ENCODE assay signal across 10 cellular contexts in genomic region chr10:124703372-124703771, GRCh38. TPM values are rescaled to one million over a fixed set of nuclear protein-coding genes. Genes with fewer than 3 reads are reported as not detected.
DNase-seq lines count a peak whose midpoint lies in the region; TF ChIP-seq lines count a peak whose summit lies in the region.
"Had no signal": no experiment of that assay in that cellular context is flagged by ENCODE, and none has a peak within 500 bp of the region (broad histone marks: within the 10 kb centered on the region; RNA-seq: fewer than 3 reads in every experiment).

No MANE protein-coding gene starts in this region.

- no peaks in the 10 kb centered on the region for H3K9me3 ChIP-seq in OCI-LY7 (ENCODE audit: low read length)
- H3K9me3 ChIP-seq in effector memory CD4-positive, alpha-beta T cell (ENCODE audit: control insufficient read depth, low read length): no peaks in the 10 kb centered on the region
- H3K9me3 ChIP-seq in neutrophil: no peaks in the 10 kb centered on the region

- no peak overlapping the region for H2AFZ ChIP-seq in OCI-LY7 (ENCODE audit: low read length)
- H2AFZ ChIP-seq: PC-9 had no signal

- peak; percentile 48 for DNase-seq in Ammon's horn (ENCODE audit: low spot score)
- DNase-seq in OCI-LY7 (ENCODE audit: low spot score): no peak
- no peak for DNase-seq in effector memory CD4-positive, alpha-beta T cell
- no peak for DNase-seq in COLO668 (lab: John Stamatoyannopoulos, UW; ENCODE audit: unreplicated experiment)
- DNase-seq in NCI-H2029 treated with DMSO at 0.1 percent for 48 hours (lab: John Stamatoyannopoulos, UW): no peak
- no peak for DNase-seq in NCI-H2081 treated with DMSO at 0.1 percent for 48 hours (lab: John Stamatoyannopoulos, UW)
- no peak for DNase-seq in NCI-H2107 treated with DMSO at 0.1 percent for 48 hours (lab: John Stamatoyannopoulos, UW; ENCODE audit: unreplicated experiment)
- DNase-seq: PC-9 had no signal

- peak overlapping the region; percentile 88 for H3K27ac ChIP-seq in OCI-LY7 (ENCODE audit: low read depth, low read length, poor library complexity, severe bottlenecking)
- peak overlapping the region; percentile 72 for H3K27ac ChIP-seq in effector memory CD4-positive, alpha-beta T cell (ENCODE audit: insufficient read depth, low read length, poor library complexity, severe bottlenecking)
- peak overlapping the region; percentile 94 for H3K27ac ChIP-seq in neutrophil
- H3K27ac ChIP-seq: PC-9 had no signal

- CTCF ChIA-PET in OCI-LY7 (lab: Charles Lee; ENCODE audit: unreplicated experiment): interaction anchor here (0.6 to 0.9 kb wide), 3 partner anchors 15 to 169 kb away, joined by 3 read pairs; no protein-coding TSS in a partner anchor

- no peaks in the 10 kb centered on the region for H4K20me1 ChIP-seq in OCI-LY7 (ENCODE audit: insufficient read depth, low read length)

- H3K79me2 ChIP-seq in OCI-LY7 (ENCODE audit: insufficient read depth, low read depth, low read length): peaks cover 18% of the 10 kb centered on the region; the same call in 1 of the 2 replicates

- H3K9me2 ChIP-seq in OCI-LY7 (ENCODE audit: insufficient read depth, low read length): no peaks in the 10 kb centered on the region

- intact Hi-C loops in OCI-LY7 (cut with micrococcal nuclease; ENCODE audit: unreplicated experiment): no loop called here

- POLR2A ChIA-PET in OCI-LY7 (lab: Charles Lee): interaction anchor here (1.1 to 5.9 kb wide), 5 partner anchors 14 to 168 kb away, joined by 3 to 50 read pairs (median 5); no protein-coding TSS in a partner anchor

- TF ChIP-seq CTCF in OCI-LY7 (conservative IDR thresholded peaks at IDR 0.05; ENCODE audit: low read length) (no peak), neutrophil (IDR thresholded peaks at IDR 0.05) (no peak)

- H3K4me2 ChIP-seq in OCI-LY7 (ENCODE audit: low read length): peak overlapping the region; percentile 55
- H3K4me2 ChIP-seq: PC-9 had no signal

- H3K4me1 ChIP-seq in OCI-LY7 (ENCODE audit: insufficient read depth, low read length, poor library complexity, severe bottlenecking) (peaks cover 84% of the 10 kb centered on the region), neutrophil (ENCODE audit: control insufficient read depth in 1 of 2, insufficient read depth in 1 of 2, low read depth in 1 of 2, low read length in 1 of 2) (peaks cover 99 to 100% of the 10 kb centered on the region in 2 experiments)
- peaks cover 99% of the 10 kb centered on the region for H3K4me1 ChIP-seq in effector memory CD4-positive, alpha-beta T cell (ENCODE audit: control insufficient read depth, insufficient read depth, low read length, poor library complexity, severe bottlenecking)

- no TSS peak for BruUV-seq in OCI-LY7 (replicated peaks; lab: Mats Ljungman, UMichigan)

- H3K36me3 ChIP-seq in OCI-LY7 (ENCODE audit: insufficient read depth, low read length) (peaks cover 87% of the 10 kb centered on the region), neutrophil (peaks cover 35% of the 10 kb centered on the region)
- peaks cover 14% of the 10 kb centered on the region for H3K36me3 ChIP-seq in effector memory CD4-positive, alpha-beta T cell (ENCODE audit: control insufficient read depth, insufficient read depth, low read length)

- no peak overlapping the region for H3K4me3 ChIP-seq in OCI-LY7 (ENCODE audit: low read depth, low read length, poor library complexity, severe bottlenecking)
- no peak overlapping the region for H3K4me3 ChIP-seq in effector memory CD4-positive, alpha-beta T cell (ENCODE audit: insufficient read depth, low read depth, low read length, poor library complexity, severe bottlenecking)
- H3K4me3 ChIP-seq in neutrophil (ENCODE audit: low read depth in 1 of 2, low read length in 1 of 2): no peak overlapping the region
- H3K4me3 ChIP-seq: GM12878, PC-9 had no signal

- no peaks in the 10 kb centered on the region for H3K27me3 ChIP-seq in effector memory CD4-positive, alpha-beta T cell (replicated peaks; ENCODE audit: control insufficient read depth, insufficient read depth, low read length, poor library complexity, severe bottlenecking)
- no peaks in the 10 kb centered on the region for H3K27me3 ChIP-seq in neutrophil

RNA-seq across cellular contexts. Expression of gene FAM53B, which starts 40.8 kb away (rescaled TPM):
- 37.6 and 56.6 TPM in 2 replicates for total RNA-seq in OCI-LY7 (2014; rRNA removed; shearing (Covaris generic))
- 50.5 and 58.5 TPM in 2 replicates for total RNA-seq in OCI-LY7 (2022)
